32 cellular contexts compared by ENCODE assay signal in the genomic region with DNA sequence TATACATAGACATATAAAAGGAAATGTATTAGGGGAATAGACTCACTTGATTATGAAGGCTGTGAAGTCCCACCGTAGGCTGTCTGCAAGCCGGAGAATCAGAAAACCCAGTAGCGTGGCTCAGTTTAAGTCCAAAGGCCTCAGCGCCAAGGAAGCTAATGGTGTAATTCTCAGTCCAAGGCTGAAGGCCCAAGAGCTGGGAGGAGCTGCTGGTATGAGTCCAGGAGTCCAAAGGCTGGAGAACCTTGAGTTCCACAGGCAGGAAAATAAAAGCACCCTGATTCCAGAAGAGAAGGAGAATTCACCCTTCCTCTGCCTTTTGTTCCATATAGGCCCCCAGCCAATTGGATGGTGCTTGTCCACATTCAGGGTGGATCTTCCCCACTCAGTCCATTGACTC.
"Had no signal": no experiment of that assay in that cellular context is flagged by ENCODE, and none has a peak within 500 bp of the region (broad histone marks: within the 10 kb centered on the region; RNA-seq: fewer than 3 reads in every experiment).

No MANE protein-coding gene starts in this region.

- DNase-seq: activated B cell treated with CpG ODN at 0.5 μM for 24 hours; activated CD4-positive, alpha-beta memory T cell treated with anti-CD3 and anti-CD28 coated beads for 36 hours; activated CD4-positive, alpha-beta T cell treated with anti-CD3 and anti-CD28 coated beads for 36 hours; activated CD4-positive, alpha-beta T cell treated with anti-CD3 and anti-CD28 coated beads, Interleukin-2, amount 10 ng/mL, durations not matched to agents 24 days and 14 days; activated CD4-positive, CD25-positive, alpha-beta regulatory T cell treated with anti-CD3 and anti-CD28 coated beads, Interleukin-2, amount 50 U/mL, for 72 hours; activated CD8-positive, alpha-beta memory T cell treated with anti-CD3 and anti-CD28 coated beads, Interleukin-2, amount 10 ng/mL, durations not matched to agents 7 days and 5 days; activated CD8-positive, alpha-beta memory T cell treated with anti-CD3 and anti-CD28 coated beads, Interleukin-2, amount 50 U/mL, for 4 hours; activated CD8-positive, alpha-beta T cell treated with anti-CD3 and anti-CD28 coated beads, Interleukin-2, amount 10 ng/mL, durations not matched to agents 7 days and 5 days; activated effector memory CD4-positive, alpha-beta T cell treated with anti-CD3 and anti-CD28 coated beads, Interleukin-2, amount 50 U/mL, for 16 hours; activated naive CD4-positive, alpha-beta T cell treated with anti-CD3 and anti-CD28 coated beads for 36 hours; activated naive CD8-positive, alpha-beta T cell treated with anti-CD3 and anti-CD28 coated beads for 36 hours; activated naive CD8-positive, alpha-beta T cell treated with anti-CD3 and anti-CD28 coated beads, Interleukin-2, amount 50 U/mL, for 24 hours; activated T-cell treated with anti-CD3 and anti-CD28 coated beads, Interleukin-2, amount 50 U/mL, for 1 hour; activated T-cell treated with anti-CD3 and anti-CD28 coated beads, Interleukin-2, amount 50 U/mL, for 48 hours; amygdala; central memory CD4-positive, alpha-beta T cell; cerebellar nuclear complex; dorsolateral prefrontal cortex; effector CD4-positive, alpha-beta T cell; esophagus squamous epithelium; foreskin melanocyte; SW 1271; T-cell; T1000; WERI-Rb-1 had no signal

- H3K27me3 ChIP-seq: adrenal gland, ascending aorta, breast epithelium, cardiac muscle cell, dorsolateral prefrontal cortex, esophagus squamous epithelium, gastroesophageal sphincter had no signal

- H3K27ac ChIP-seq: adrenal gland, ascending aorta, breast epithelium, cardiac muscle cell, coronary artery, dorsolateral prefrontal cortex, epithelial cell of prostate, esophagus squamous epithelium, gastroesophageal sphincter, WERI-Rb-1 had no signal

- H3K4me1 ChIP-seq: adrenal gland, ascending aorta, breast epithelium, esophagus squamous epithelium, gastroesophageal sphincter had no signal

- ATAC-seq: activated CD4-positive, alpha-beta T cell treated with anti-CD3 and anti-CD28 coated beads for 36 hours; activated CD8-positive, alpha-beta memory T cell treated with anti-CD3 and anti-CD28 coated beads, Interleukin-2, amount 10 ng/mL, durations not matched to agents 7 days and 5 days; activated CD8-positive, alpha-beta T cell treated with anti-CD3 and anti-CD28 coated beads, Interleukin-2, amount 10 ng/mL, durations not matched to agents 7 days and 5 days; activated naive CD8-positive, alpha-beta T cell treated with anti-CD3 and anti-CD28 coated beads, Interleukin-2, amount 50 U/mL, for 24 hours; gastroesophageal sphincter; T-cell had no signal

- H3K9me3 ChIP-seq: adrenal gland, ascending aorta had no signal

- H3K4me3 ChIP-seq: adrenal gland, ascending aorta, breast epithelium, cardiac muscle cell, coronary artery, dorsolateral prefrontal cortex, esophagus squamous epithelium, gastroesophageal sphincter had no signal

- H3K36me3 ChIP-seq: adrenal gland, ascending aorta, breast epithelium, cardiac muscle cell, esophagus squamous epithelium, gastroesophageal sphincter, WERI-Rb-1 had no signal
